Comparison of ENCODE assay signal across 21 cellular contexts in genomic region chr3:172089250-172089649, GRCh38. TPM values are rescaled to one million over a fixed set of nuclear protein-coding genes. Genes with fewer than 3 reads are reported as not detected.
DNase-seq lines count a peak whose midpoint lies in the region; ATAC-seq, FAIRE-seq and TF ChIP-seq lines count a peak whose summit lies in the region.
"Had no signal": no experiment of that assay in that cellular context is flagged by ENCODE, and none has a peak within 500 bp of the region (broad histone marks: within the 10 kb centered on the region; RNA-seq: fewer than 3 reads in every experiment).

No MANE protein-coding gene starts in this region.

- H3K4me3 Mint-ChIP-seq in HFFc6 (no peak overlapping the region), Caco-2 (ENCODE audit: unreplicated experiment) (no peak overlapping the region)
- H3K4me3 Mint-ChIP-seq: activated CD4-positive, alpha-beta T cell treated with anti-CD3 and anti-CD28 coated beads, Interleukin-2, amount 10 ng/mL, durations not matched to agents 7 days and 5 days; CD4-positive, CD25-positive, alpha-beta regulatory T cell; immature natural killer cell had no signal

- H3K9me3 Mint-ChIP-seq in HFFc6 (no peaks in the 10 kb centered on the region), Caco-2 (ENCODE audit: unreplicated experiment) (no peaks in the 10 kb centered on the region)
- H3K9me3 Mint-ChIP-seq: immature natural killer cell had no signal

- DNase-seq in left ventricle myocardium superior: no peak
- no peak for DNase-seq in left cardiac atrium
- peak; percentile 61 for DNase-seq in bronchial epithelial cell (ENCODE audit: low read depth)
- DNase-seq in keratinocyte (ENCODE audit: low read depth, low spot score): no peak
- DNase-seq in SK-N-DZ (ENCODE audit: low spot score): no peak
- no peak for DNase-seq in stimulated activated naive CD4-positive, alpha-beta T cell (lab: John Stamatoyannopoulos, UW)
- no peak for DNase-seq in HFFc6
- no peak for DNase-seq in Caco-2
- DNase-seq: ACHN; activated CD4-positive, alpha-beta T cell treated with anti-CD3 and anti-CD28 coated beads, Interleukin-2, amount 10 ng/mL, durations not matched to agents 7 days and 5 days; activated naive CD4-positive, alpha-beta T cell treated with Interleukin-2 at 50 U/mL for 16 hours; aorta; CD4-positive, CD25-positive, alpha-beta regulatory T cell; DMS79; head of caudate nucleus; immature natural killer cell; Kasumi-1; NCI-H2227 treated with DMSO at 0.1 percent for 48 hours; Peyer's patch; psoas muscle had no signal

- H3K27me3 Mint-ChIP-seq in HFFc6 (ENCODE audit: insufficient read depth) (peaks cover 2% of the 10 kb centered on the region; the same call in 1 of the 2 replicates), Caco-2 (ENCODE audit: insufficient read depth, unreplicated experiment) (no peaks in the 10 kb centered on the region)
- H3K27me3 Mint-ChIP-seq: activated CD4-positive, alpha-beta T cell treated with anti-CD3 and anti-CD28 coated beads, Interleukin-2, amount 10 ng/mL, durations not matched to agents 7 days and 5 days; CD4-positive, CD25-positive, alpha-beta regulatory T cell had no signal

- POLR2A ChIA-PET in Caco-2 (lab: Charles Lee): no interaction called here

- CTCF ChIA-PET in Caco-2 (lab: Charles Lee): no interaction called here

- H3K27ac ChIP-seq in keratinocyte (ENCODE audit: control insufficient read depth, insufficient read depth, low read length): peak overlapping the region; percentile 54
- H3K27ac ChIP-seq: coronary artery, Peyer's patch, psoas muscle had no signal

- H4K20me1 ChIP-seq in keratinocyte (ENCODE audit: control insufficient read depth, extremely low read depth, insufficient read depth, low read length): no peaks in the 10 kb centered on the region

- H3K79me2 ChIP-seq in keratinocyte (ENCODE audit: control insufficient read depth, insufficient read depth, low read length): peaks cover 63% of the 10 kb centered on the region

- H3K4me1 Mint-ChIP-seq in HFFc6 (ENCODE audit: low read depth) (peaks cover 75% of the 10 kb centered on the region), Caco-2 (ENCODE audit: low read depth, unreplicated experiment) (peaks cover 9% of the 10 kb centered on the region)

- no peak overlapping the region for H2AFZ ChIP-seq in keratinocyte (ENCODE audit: control insufficient read depth, low read length)

- BruUV-seq in Caco-2 (replicated peaks; lab: Mats Ljungman, UMichigan): no TSS peak

- intact Hi-C loops in left ventricle myocardium superior (cut with micrococcal nuclease): no loop called here
- intact Hi-C loops in left cardiac atrium (cut with DNase I): no loop called here
- intact Hi-C loops in Caco-2 (cut with micrococcal nuclease; ENCODE audit: unreplicated experiment): no loop called here

- H3K27ac Mint-ChIP-seq in HFFc6 (no peak overlapping the region; the same call in 1 of the 2 replicates), Caco-2 (ENCODE audit: unreplicated experiment) (no peak overlapping the region)
- H3K27ac Mint-ChIP-seq: activated CD4-positive, alpha-beta T cell treated with anti-CD3 and anti-CD28 coated beads, Interleukin-2, amount 10 ng/mL, durations not matched to agents 7 days and 5 days; CD4-positive, CD25-positive, alpha-beta regulatory T cell had no signal

- TF ChIP-seq CTCF in bronchial epithelial cell (IDR thresholded peaks at IDR 0.05; ENCODE audit: insufficient read depth, low read length, severe bottlenecking) (no peak), keratinocyte (optimal IDR thresholded peaks at IDR 0.05 in 1 of 3, IDR thresholded peaks at IDR 0.05 in 1 of 3, conservative IDR thresholded peaks at IDR 0.05 in 1 of 3; ENCODE audit: extremely low read depth in 1 of 3, insufficient read depth in 2 of 3, low read length in 3 of 3) (no peak), HFFc6 (IDR thresholded peaks at IDR 0.05) (no peak), Caco-2 (IDR thresholded peaks at IDR 0.05; ENCODE audit: insufficient read depth in 1 of 2, low read depth in 1 of 2, low read length in 1 of 2, severe bottlenecking in 1 of 2, unreplicated experiment in 1 of 2) (no peak)

- FAIRE-seq in bronchial epithelial cell (lab: Jason Lieb, UNC) (no peak), keratinocyte (lab: Jason Lieb, UNC) (peak; percentile 41)

- H3K4me2 ChIP-seq in keratinocyte (ENCODE audit: control insufficient read depth, extremely low read depth, insufficient read depth, low read depth, low read length): peak overlapping the region; percentile 80

- H3K36me3 ChIP-seq in bronchial epithelial cell (ENCODE audit: control insufficient read depth, insufficient read depth, low read length): no peaks in the 10 kb centered on the region
- peaks cover 1 to 3% of the 10 kb centered on the region in 2 experiments for H3K36me3 ChIP-seq in keratinocyte (ENCODE audit: control insufficient read depth in 2 of 2, extremely low read depth in 1 of 2, insufficient read depth in 2 of 2, low read length in 2 of 2)
- H3K36me3 ChIP-seq in Caco-2 (ENCODE audit: control insufficient read depth, insufficient read depth, low read length): no peaks in the 10 kb centered on the region
- H3K36me3 ChIP-seq: Peyer's patch had no signal

- peaks cover 63% of the 10 kb centered on the region for H3K4me1 ChIP-seq in keratinocyte (ENCODE audit: control insufficient read depth, extremely low read depth, insufficient read depth, low read length)
- peaks cover 26% of the 10 kb centered on the region for H3K4me1 ChIP-seq in Caco-2

- peak; percentile 26 for ATAC-seq in left ventricle myocardium superior
- no peak for ATAC-seq in left cardiac atrium

- dilution Hi-C loops in keratinocyte (cut with MboI; ENCODE audit: extremely low pct_ligation_motif_present, low sequenced_read_pairs): no loop called here

- H3K9me1 ChIP-seq in keratinocyte (ENCODE audit: control insufficient read depth, extremely low read depth, insufficient read depth, low read length): no peaks in the 10 kb centered on the region

- H3K4me3 ChIP-seq in bronchial epithelial cell (ENCODE audit: low read depth, low read length): no peak overlapping the region
- peak overlapping the region in 1 of 3 experiments; percentile 17 for H3K4me3 ChIP-seq in keratinocyte (ENCODE audit: control insufficient read depth in 2 of 3, extremely low read depth in 1 of 3, insufficient read depth in 2 of 3, low read depth in 1 of 3, low read length in 3 of 3)
- H3K4me3 ChIP-seq in Caco-2 (ENCODE audit: low read depth, low read length): no peak overlapping the region
- H3K4me3 ChIP-seq: coronary artery, Peyer's patch, psoas muscle had no signal

- H3K36me3 Mint-ChIP-seq in HFFc6 (ENCODE audit: low read depth) (peaks cover 18% of the 10 kb centered on the region), Caco-2 (ENCODE audit: insufficient read depth, unreplicated experiment) (peaks cover 19% of the 10 kb centered on the region)

- H3K9ac ChIP-seq in keratinocyte (ENCODE audit: control insufficient read depth, extremely low read depth, insufficient read depth, low read length): no peak overlapping the region

- no peaks in the 10 kb centered on the region for H3K9me3 ChIP-seq in keratinocyte (ENCODE audit: control insufficient read depth, low read depth, low read length)
- no peaks in the 10 kb centered on the region for H3K9me3 ChIP-seq in Caco-2
- H3K9me3 ChIP-seq: Peyer's patch, psoas muscle had no signal

- no peaks in the 10 kb centered on the region for H3K27me3 ChIP-seq in bronchial epithelial cell (ENCODE audit: control insufficient read depth, insufficient read depth, low read length)
- H3K27me3 ChIP-seq in keratinocyte (ENCODE audit: control insufficient read depth, extremely low read depth, insufficient read depth, low read length): no peaks in the 10 kb centered on the region
- no peaks in the 10 kb centered on the region for H3K27me3 ChIP-seq in Caco-2 (replicated peaks; ENCODE audit: control insufficient read depth, insufficient read depth, low read length)
- H3K27me3 ChIP-seq: Peyer's patch had no signal

RNA-seq across cellular contexts. Expression of gene FNDC3B, which starts 49.9 kb away (rescaled TPM):
- total RNA-seq in left ventricle myocardium superior (64.4 TPM), left cardiac atrium (10 to 100 TPM; 82.4 to 98.3 TPM), bronchial epithelial cell (32.3 and 39.2 TPM in 2 replicates), Caco-2 (2022) (59.8 and 63.5 TPM in 2 replicates)
- polyA plus RNA-seq in keratinocyte: 20.0 to 31.4 TPM (median 27.7 TPM) in 3 replicates
- polyA plus RNA-seq in keratinocyte (2011; ENCODE audit: low read depth): 9.4 TPM
- polyA plus RNA-seq in keratinocyte (2011; cell fraction: cytosol; rRNA removed): 16.5 and 32.7 TPM in 2 replicates
- polyA plus RNA-seq in keratinocyte (2011; cell fraction: nucleus; rRNA removed): 60.2 and 68.2 TPM in 2 replicates
- 12.4 and 39.3 TPM in 2 replicates for polyA plus RNA-seq in keratinocyte (2012; ENCODE audit: low replicate concordance)
- 104 to 223 TPM (median 134 TPM) in 3 replicates for polyA minus RNA-seq in keratinocyte
- 21.3 TPM for polyA minus RNA-seq in keratinocyte (2011; cell fraction: cytosol; rRNA and poly(A)+ RNA removed)
- polyA minus RNA-seq in keratinocyte (2011; cell fraction: nucleus; rRNA and poly(A)+ RNA removed): 105 and 219 TPM in 2 replicates
- 6.7 and 7.4 TPM in 2 replicates for polyA plus RNA-seq in SK-N-DZ (2014; cell fraction: cytosol; rRNA removed)
- polyA plus RNA-seq in SK-N-DZ (2014; cell fraction: nucleus; rRNA removed): 6.4 and 8.8 TPM in 2 replicates
- 100 to 1,000 TPM; 133 to 192 (median 155) TPM for total RNA-seq in HFFc6 (2021; fragmentation: NEBNext Ultra II Directional; extraction: Animal tissue kit (Norgen Biotek cat#: 25700))
